8 cellular contexts compared by ENCODE assay signal in genomic region chr5:80655231-80655784, GRCh38. TPM values are rescaled to one million over a fixed set of nuclear protein-coding genes. Genes with fewer than 3 reads are reported as not detected.
DNase-seq lines count a peak whose midpoint lies in the region; ATAC-seq and TF ChIP-seq lines count a peak whose summit lies in the region.

No MANE protein-coding gene starts in this region.

- H3K36me3 Mint-ChIP-seq in HFFc6 (ENCODE audit: low read depth), result peaks cover 20% of the 10 kb centered on the region

- no peak for ATAC-seq in right lobe of liver

- peak overlapping the region in 4 of 5 donors; percentile 92 to 98 (median 94) for H3K27ac ChIP-seq in adrenal gland
- peak overlapping the region; percentile 23 to 96 (median 92) for H3K27ac ChIP-seq in right lobe of liver
- peak overlapping the region; percentile 96 to 97 for H3K27ac ChIP-seq in uterus

- H3K27ac Mint-ChIP-seq in HFFc6, result peak overlapping the region; percentile 90

- H3K36me3 ChIP-seq in adrenal gland (replicated peaks in 1 of 2) (peaks cover 0 to 33% of the 10 kb centered on the region in 2 donors), right lobe of liver (peaks cover 0 to 21% (median 2%) of the 10 kb centered on the region in 4 donors), uterus (no peaks in the 10 kb centered on the region)

- H3K4me1 ChIP-seq in adrenal gland (replicated peaks in 1 of 2), result peaks cover 6 to 20% of the 10 kb centered on the region in 2 donors
- H3K4me1 ChIP-seq in right lobe of liver, result peaks cover 0 to 22% (median 7%) of the 10 kb centered on the region in 4 donors
- no peaks in the 10 kb centered on the region for H3K4me1 ChIP-seq in uterus

- no peaks in the 10 kb centered on the region for H3K9me3 ChIP-seq in adrenal gland (replicated peaks in 1 of 3)
- no peaks in the 10 kb centered on the region for H3K9me3 ChIP-seq in right lobe of liver
- H3K9me3 ChIP-seq in uterus, result no peaks in the 10 kb centered on the region

- TF ChIP-seq POLR2A in adrenal gland (IDR thresholded peaks at IDR 0.05) (no peak), right lobe of liver (IDR thresholded peaks at IDR 0.05) (no peak), uterus (IDR thresholded peaks at IDR 0.05) (no peak)

- peak overlapping the region in 2 of 4 donors; percentile 98 to 99 for H3K4me3 ChIP-seq in adrenal gland
- H3K4me3 ChIP-seq in right lobe of liver, result peak overlapping the region; percentile 92 to 99 (median 98)
- H3K4me3 ChIP-seq in uterus, result peak overlapping the region; percentile 93 to 99

- peak; percentile 30 for DNase-seq in A172 (ENCODE audit: low spot score)
- DNase-seq in HFFc6, result no peak
- DNase-seq in adrenal gland, result no peak
- DNase-seq in right lobe of liver, result no peak
- no peak for DNase-seq in uterus
- no peak for DNase-seq in NOMO-1 treated with DMSO at 0.1 percent for 48 hours (lab: John Stamatoyannopoulos, UW; ENCODE audit: unreplicated experiment)
- DNase-seq in Kasumi-1 (lab: John Stamatoyannopoulos, UW), result no peak
- DNase-seq in posterior cingulate gyrus, result no peak

- no peak for TF ChIP-seq CTCF in HFFc6 (IDR thresholded peaks at IDR 0.05)
- TF ChIP-seq CTCF in adrenal gland (IDR thresholded peaks at IDR 0.05), result no peak
- no peak for TF ChIP-seq CTCF in right lobe of liver (IDR thresholded peaks at IDR 0.05)
- no peak for TF ChIP-seq CTCF in uterus (IDR thresholded peaks at IDR 0.05)

- H3K27me3 Mint-ChIP-seq in HFFc6 (ENCODE audit: insufficient read depth), result no peaks in the 10 kb centered on the region; the same call in 1 of the 2 replicates

- H3K4me3 Mint-ChIP-seq in HFFc6, result peak overlapping the region; percentile 97

- intact Hi-C loops in adrenal gland (cut with DNase I) (no loop called here), right lobe of liver (cut with DNase I) (no loop called here), uterus (cut with DNase I; ENCODE audit: low total_unique reads) (no loop called here), posterior cingulate gyrus (cut with DNase I) (loop anchor here (5.0 kb wide), 1 partner anchor 168 kb away; the partner anchor contains the start of gene FAM151B)

- no peaks in the 10 kb centered on the region for H3K9me3 Mint-ChIP-seq in HFFc6

- no peaks in the 10 kb centered on the region for H3K27me3 ChIP-seq in adrenal gland
- no peaks in the 10 kb centered on the region for H3K27me3 ChIP-seq in right lobe of liver
- no peaks in the 10 kb centered on the region for H3K27me3 ChIP-seq in uterus

- WGBS in adrenal gland, 4 donors, result 19 to 26% (median 22%) methylated on average over 7 of the region's 7 CpGs
- WGBS in right lobe of liver (ENCODE audit: insufficient coverage, low coverage, low lambda C conversion rate, missing lambda C conversion rate), result 13% methylated on average over 7 of the region's 7 CpGs

- H3K4me1 Mint-ChIP-seq in HFFc6 (ENCODE audit: low read depth), result peaks cover 41% of the 10 kb centered on the region

RNA-seq across cellular contexts. Expression of gene DHFR, which starts 0.5 kb away (rescaled TPM):
- total RNA-seq in A172 (2014; rRNA removed; shearing (Covaris generic)), result 147 and 155 TPM in 2 replicates
- 10 to 100 TPM; 22.8 to 45.3 (median 38.6) TPM for total RNA-seq in HFFc6 (2021; fragmentation: NEBNext Ultra II Directional; extraction: Animal tissue kit (Norgen Biotek cat#: 25700))
- total RNA-seq in adrenal gland (10 to 100 TPM in 2 of 8 donors, 1 to 10 TPM in 6; 4.4 to 13.0 (median 7.7) TPM), right lobe of liver (10 to 100 TPM; 15.3 to 29.2 (median 22.2) TPM), uterus (10 to 100 TPM in 1 of 4 donors, 1 to 10 TPM in 3; 1.8 to 39.6 (median 4.7) TPM)
- polyA plus RNA-seq in adrenal gland, result 10 to 100 TPM in 1 of 3 donors, 1 to 10 TPM in 2; 7.8 to 20.2 (median 8.3) TPM

RNA-seq across cellular contexts. Expression of gene MSH3, which starts 0.9 kb away (rescaled TPM):
- 16.1 and 21.4 TPM in 2 replicates for total RNA-seq in A172 (2014; rRNA removed; shearing (Covaris generic))
- 10 to 100 TPM; 13.6 to 14.9 (median 14.3) TPM for total RNA-seq in HFFc6 (2021; fragmentation: NEBNext Ultra II Directional; extraction: Animal tissue kit (Norgen Biotek cat#: 25700))
- total RNA-seq in adrenal gland (10 to 100 TPM; 10.0 to 24.6 (median 13.2) TPM), right lobe of liver (10 to 100 TPM in 4 of 6 experiments, 1 to 10 TPM in 2; 7.8 to 13.1 (median 10.8) TPM), uterus (10 to 100 TPM in 3 of 4 donors, 1 to 10 TPM in 1; 6.4 to 34.3 (median 16.3) TPM)
- 10 to 100 TPM in 1 of 3 donors, 1 to 10 TPM in 2; 2.8 to 10.6 (median 3.1) TPM for polyA plus RNA-seq in adrenal gland
